Comparison of ENCODE assay signal across 27 cellular contexts in the genomic region with DNA sequence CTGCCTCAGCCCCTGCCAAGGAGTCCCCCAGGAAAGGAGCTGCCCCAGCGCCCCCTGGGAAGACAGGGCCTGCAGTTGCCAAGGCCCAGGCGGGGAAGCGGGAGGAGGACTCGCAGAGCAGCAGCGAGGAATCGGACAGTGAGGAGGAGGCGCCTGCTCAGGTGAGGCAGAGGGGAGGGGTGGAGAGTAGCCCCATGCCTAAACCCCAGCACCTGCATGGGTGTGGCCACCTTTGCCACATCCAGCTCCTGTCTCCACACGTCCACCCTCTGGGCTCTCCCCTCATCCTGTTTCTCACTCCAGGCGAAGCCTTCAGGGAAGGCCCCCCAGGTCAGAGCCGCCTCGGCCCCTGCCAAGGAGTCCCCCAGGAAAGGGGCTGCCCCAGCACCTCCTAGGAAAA.
"Had no signal": no experiment of that assay in that cellular context is flagged by ENCODE, and none has a peak within 500 bp of the region (broad histone marks: within the 10 kb centered on the region; RNA-seq: fewer than 3 reads in every experiment).

No MANE protein-coding gene starts in this region.

- H3K27ac Mint-ChIP-seq: activated CD8-positive, alpha-beta memory T cell treated with anti-CD3 and anti-CD28 coated beads, Interleukin-2, amount 10 ng/mL, durations not matched to agents 7 days and 5 days; activated naive CD4-positive, alpha-beta T cell treated with anti-CD3 and anti-CD28 coated beads, Interleukin-2, amount 50 U/mL, for 72 hours; activated naive CD8-positive, alpha-beta T cell treated with anti-CD3 and anti-CD28 coated beads, Interleukin-2, amount 50 U/mL, for 24 hours; activated T-cell treated with anti-CD3 and anti-CD28 coated beads, Interleukin-2, amount 50 U/mL, for 24 hours; brain had no signal

- ATAC-seq: activated CD8-positive, alpha-beta memory T cell treated with anti-CD3 and anti-CD28 coated beads, Interleukin-2, amount 10 ng/mL, durations not matched to agents 7 days and 5 days; activated naive CD4-positive, alpha-beta T cell treated with anti-CD3 and anti-CD28 coated beads, Interleukin-2, amount 50 U/mL, for 72 hours; activated naive CD8-positive, alpha-beta T cell treated with anti-CD3 and anti-CD28 coated beads, Interleukin-2, amount 50 U/mL, for 24 hours had no signal

- H3K27me3 ChIP-seq: MG63, Peyer's patch had no signal

- H3K9me3 Mint-ChIP-seq: activated naive CD4-positive, alpha-beta T cell treated with anti-CD3 and anti-CD28 coated beads, Interleukin-2, amount 50 U/mL, for 72 hours; activated naive CD8-positive, alpha-beta T cell treated with anti-CD3 and anti-CD28 coated beads, Interleukin-2, amount 50 U/mL, for 24 hours; activated T-cell treated with anti-CD3 and anti-CD28 coated beads, Interleukin-2, amount 50 U/mL, for 24 hours; brain; IgD-negative memory B cell had no signal

- H3K27ac ChIP-seq: KMS-11, Peyer's patch, VCaP had no signal

- DNase-seq: activated CD4-positive, alpha-beta T cell treated with anti-CD3 and anti-CD28 coated beads for 4 hours; activated CD8-positive, alpha-beta memory T cell treated with anti-CD3 and anti-CD28 coated beads, Interleukin-2, amount 10 ng/mL, durations not matched to agents 7 days and 5 days; activated effector memory CD4-positive, alpha-beta T cell treated with anti-CD3 and anti-CD28 coated beads, Interleukin-2, amount 50 U/mL, for 16 hours; activated naive CD4-positive, alpha-beta T cell treated with Interleukin-2 at 50 U/mL for 16 hours; activated naive CD8-positive, alpha-beta T cell treated with anti-CD3 and anti-CD28 coated beads, Interleukin-2, amount 50 U/mL, for 24 hours; activated T-cell treated with anti-CD3 and anti-CD28 coated beads, Interleukin-2, amount 50 U/mL, for 24 hours; amniotic stem cell; MG63; MV-4-11; NCI-H1092 treated with DMSO at 0.1 percent for 48 hours; NCI-H1417 treated with DMSO at 0.1 percent for 48 hours; NCI-H1694 treated with DMSO at 0.1 percent for 48 hours; NCI-H2029 treated with DMSO at 0.1 percent for 48 hours; NCI-H345; NCI-H510A; NCI-H526 treated with DMSO at 0.1 percent for 48 hours; NCI-H82; OCI-M1; Peyer's patch; SIG-M5; T-helper 2 cell; T1000 had no signal

- H3K4me1 Mint-ChIP-seq: brain had no signal

- H3K4me3 Mint-ChIP-seq: activated CD8-positive, alpha-beta memory T cell treated with anti-CD3 and anti-CD28 coated beads, Interleukin-2, amount 10 ng/mL, durations not matched to agents 7 days and 5 days; activated naive CD8-positive, alpha-beta T cell treated with anti-CD3 and anti-CD28 coated beads, Interleukin-2, amount 50 U/mL, for 24 hours; activated T-cell treated with anti-CD3 and anti-CD28 coated beads, Interleukin-2, amount 50 U/mL, for 24 hours; brain; IgD-negative memory B cell had no signal

- H3K4me1 ChIP-seq: Peyer's patch had no signal

- H3K27me3 Mint-ChIP-seq: activated CD8-positive, alpha-beta memory T cell treated with anti-CD3 and anti-CD28 coated beads, Interleukin-2, amount 10 ng/mL, durations not matched to agents 7 days and 5 days; activated naive CD8-positive, alpha-beta T cell treated with anti-CD3 and anti-CD28 coated beads, Interleukin-2, amount 50 U/mL, for 24 hours; activated T-cell treated with anti-CD3 and anti-CD28 coated beads, Interleukin-2, amount 50 U/mL, for 24 hours; IgD-negative memory B cell had no signal
